In genomic region chr12:116263844-116264243, GRCh38 we compare ENCODE assay signal across 2 cellular contexts.
TF ChIP-seq lines count a peak whose summit lies in the region.

No MANE protein-coding gene starts in this region.

TF ChIP-seq in IMR-90, 13 proteins besides CTCF, POLR2A, EP300 and RAD21:
- TF ChIP-seq CHD1 (IDR thresholded peaks at IDR 0.05; ENCODE audit: low read depth, low read length) = no peak
- TF ChIP-seq MXI1 (IDR thresholded peaks at IDR 0.05; ENCODE audit: borderline replicate concordance, low read depth, low read length) = no peak
- no peak for TF ChIP-seq MAFK (IDR thresholded peaks at IDR 0.05; ENCODE audit: low read depth, low read length)
- no peak for TF ChIP-seq USF2 (IDR thresholded peaks at IDR 0.05; ENCODE audit: low read depth, low read length)
- TF ChIP-seq SMC3 (IDR thresholded peaks at IDR 0.05; ENCODE audit: low read depth, low read length) = no peak
- TF ChIP-seq ELK1 (IDR thresholded peaks at IDR 0.05; ENCODE audit: borderline replicate concordance, low read depth, low read length) = no peak
- no peak for TF ChIP-seq RCOR1 (IDR thresholded peaks at IDR 0.05; ENCODE audit: insufficient replicate concordance, low read length)
- TF ChIP-seq BHLHE40 (IDR thresholded peaks at IDR 0.05; ENCODE audit: low read depth, low read length) = no peak
- TF ChIP-seq FOS (IDR thresholded peaks at IDR 0.05; ENCODE audit: low read depth, low read length) = no peak
- no peak for TF ChIP-seq RFX5 (IDR thresholded peaks at IDR 0.05; ENCODE audit: low read depth, low read length)
- no peak for TF ChIP-seq MAZ (IDR thresholded peaks at IDR 0.05; ENCODE audit: borderline replicate concordance, low read depth, low read length)
- TF ChIP-seq NFE2L2 (IDR thresholded peaks at IDR 0.05; ENCODE audit: low read depth, low read length) = no peak
- TF ChIP-seq CEBPB (IDR thresholded peaks at IDR 0.05; ENCODE audit: low read depth, low read length) = no peak

TF ChIP-seq in HepG2, 621 proteins besides CTCF, POLR2A, EP300 and RAD21:
- TF ChIP-seq MEF2D (CRISPR knock-in tag; IDR thresholded peaks at IDR 0.05) (no peak), ZNF225 (CRISPR knock-in tag; IDR thresholded peaks at IDR 0.05) (no peak), SP5 (CRISPR knock-in tag; IDR thresholded peaks at IDR 0.05; ENCODE audit: borderline replicate concordance, low read depth) (no peak), MAFK (conservative IDR thresholded peaks at IDR 0.05 in 1 of 2, IDR thresholded peaks at IDR 0.05 in 1 of 2; ENCODE audit: low read length in 2 of 2) (no peak), SIX1 (CRISPR knock-in tag; IDR thresholded peaks at IDR 0.05; ENCODE audit: borderline replicate concordance) (no peak), ZNF850 (CRISPR knock-in tag; conservative IDR thresholded peaks at IDR 0.05) (no peak), ZNF33B (CRISPR knock-in tag; IDR thresholded peaks at IDR 0.05) (no peak), BORCS8-MEF2B (CRISPR knock-in tag; IDR thresholded peaks at IDR 0.05) (no peak), ZNF710 (CRISPR knock-in tag; IDR thresholded peaks at IDR 0.05; ENCODE audit: borderline replicate concordance) (no peak), ZBTB26 (CRISPR knock-in tag; IDR thresholded peaks at IDR 0.05; ENCODE audit: borderline replicate concordance) (no peak), ZNF558 (CRISPR knock-in tag; IDR thresholded peaks at IDR 0.05; ENCODE audit: borderline replicate concordance) (no peak), IRF2 (CRISPR knock-in tag; IDR thresholded peaks at IDR 0.05) (no peak)
